In genomic region chr2:230319211-230319862, GRCh38 we compare ENCODE assay signal across 9 cellular contexts. TPM values are rescaled to one million over a fixed set of nuclear protein-coding genes. Genes with fewer than 3 reads are reported as not detected.
DNase-seq lines count a peak whose midpoint lies in the region; ATAC-seq and TF ChIP-seq lines count a peak whose summit lies in the region.
"Had no signal": no experiment of that assay in that cellular context is flagged by ENCODE, and none has a peak within 500 bp of the region (broad histone marks: within the 10 kb centered on the region; RNA-seq: fewer than 3 reads in every experiment).

No MANE protein-coding gene starts in this region.

- H3K27ac ChIP-seq in BLaER1 = no peak overlapping the region
- no peak overlapping the region for H3K27ac ChIP-seq in SK-N-SH (ENCODE audit: low read depth in 2 of 2, low read length in 1 of 2)
- no peak overlapping the region for H3K27ac ChIP-seq in osteoblast (ENCODE audit: low read depth, low read length)
- H3K27ac ChIP-seq in SJCRH30 = no peak overlapping the region
- H3K27ac ChIP-seq: parathyroid adenoma had no signal

- H3K4me3 ChIP-seq in BLaER1 = no peak overlapping the region
- H3K4me3 ChIP-seq in SK-N-SH (ENCODE audit: low read depth in 2 of 2, low read length in 1 of 2) = no peak overlapping the region
- no peak overlapping the region for H3K4me3 ChIP-seq in osteoblast (ENCODE audit: insufficient read depth, low read length)
- H3K4me3 ChIP-seq in SJCRH30 = no peak overlapping the region

- H3K9me3 ChIP-seq in BLaER1 = peaks cover 32% of the 10 kb centered on the region
- H3K9me3 ChIP-seq in SK-N-SH = no peaks in the 10 kb centered on the region
- H3K9me3 ChIP-seq in osteoblast (ENCODE audit: low read depth, low read length) = peaks cover 6% of the 10 kb centered on the region
- H3K9me3 ChIP-seq in SJCRH30 (replicated peaks) = 0 out of 2 replicates have a peak, but pooled peaks cover 3% of the 10 kb centered on the region

- no peak overlapping the region for H3K9ac ChIP-seq in BLaER1
- no peak overlapping the region for H3K9ac ChIP-seq in SK-N-SH
- H3K9ac ChIP-seq: parathyroid adenoma had no signal

- H2AFZ ChIP-seq in SK-N-SH (ENCODE audit: low read depth) = no peak overlapping the region
- no peak overlapping the region for H2AFZ ChIP-seq in osteoblast (ENCODE audit: low read length)
- H2AFZ ChIP-seq: parathyroid adenoma had no signal

- no peak for TF ChIP-seq EP300 in SK-N-SH (IDR thresholded peaks at IDR 0.05; ENCODE audit: borderline replicate concordance in 1 of 2, low read depth in 1 of 2, low read length in 1 of 2)

- H3K4me1 Mint-ChIP-seq in IgD-negative memory B cell = peaks cover 26 to 48% (median 35%) of the 10 kb centered on the region in 3 donors
- peaks cover 55% of the 10 kb centered on the region for H3K4me1 Mint-ChIP-seq in activated CD8-positive, alpha-beta memory T cell treated with anti-CD3 and anti-CD28 coated beads, Interleukin-2, amount 10 ng/mL, durations not matched to agents 7 days and 5 days

- no peaks in the 10 kb centered on the region for H3K9me2 ChIP-seq in SK-N-SH

- TF ChIP-seq CTCF in GM20000 (IDR thresholded peaks at IDR 0.05; ENCODE audit: extremely low read depth, missing control alignments) = no peak
- TF ChIP-seq CTCF in SK-N-SH (IDR thresholded peaks at IDR 0.05) = no peak
- TF ChIP-seq CTCF in osteoblast (IDR thresholded peaks at IDR 0.05; ENCODE audit: extremely low read depth, low read depth, low read length) = no peak

- TF ChIP-seq RAD21 in SK-N-SH (IDR thresholded peaks at IDR 0.05; ENCODE audit: low read length) = no peak

- peaks cover 5% of the 10 kb centered on the region for H3K36me3 Mint-ChIP-seq in IgD-negative memory B cell
- peaks cover 46% of the 10 kb centered on the region for H3K36me3 Mint-ChIP-seq in activated CD8-positive, alpha-beta memory T cell treated with anti-CD3 and anti-CD28 coated beads, Interleukin-2, amount 10 ng/mL, durations not matched to agents 7 days and 5 days

- H3K36me3 ChIP-seq in BLaER1 = no peaks in the 10 kb centered on the region
- H3K36me3 ChIP-seq in SK-N-SH (replicated peaks in 1 of 2; ENCODE audit: control insufficient read depth in 1 of 2, insufficient read depth in 2 of 2, low read length in 1 of 2) = no peaks in the 10 kb centered on the region
- H3K36me3 ChIP-seq in osteoblast (ENCODE audit: insufficient read depth, low read length) = no peaks in the 10 kb centered on the region
- H3K36me3 ChIP-seq in SJCRH30 = no peaks in the 10 kb centered on the region

- 57% methylated on average over 5 of the region's 5 CpGs for WGBS in SK-N-SH (ENCODE audit: low lambda C conversion rate)

- no peaks in the 10 kb centered on the region for H3K27me3 Mint-ChIP-seq in IgD-negative memory B cell
- no peaks in the 10 kb centered on the region for H3K27me3 Mint-ChIP-seq in activated CD8-positive, alpha-beta memory T cell treated with anti-CD3 and anti-CD28 coated beads, Interleukin-2, amount 10 ng/mL, durations not matched to agents 7 days and 5 days

- no peaks in the 10 kb centered on the region for H3K79me2 ChIP-seq in SK-N-SH (ENCODE audit: insufficient read depth)
- H3K79me2 ChIP-seq in osteoblast (ENCODE audit: insufficient read depth, low read length) = no peaks in the 10 kb centered on the region
- H3K79me2 ChIP-seq: parathyroid adenoma had no signal

- peak overlapping the region; percentile 37 to 81 (median 72) for H3K4me3 Mint-ChIP-seq in IgD-negative memory B cell
- H3K4me3 Mint-ChIP-seq in activated CD8-positive, alpha-beta memory T cell treated with anti-CD3 and anti-CD28 coated beads, Interleukin-2, amount 10 ng/mL, durations not matched to agents 7 days and 5 days = peak overlapping the region; percentile 61

- H4K20me1 ChIP-seq in BLaER1 (no peaks in the 10 kb centered on the region), SK-N-SH (ENCODE audit: insufficient read depth) (no peaks in the 10 kb centered on the region), osteoblast (ENCODE audit: insufficient read depth, low read length) (no peaks in the 10 kb centered on the region)

- H3K27me3 ChIP-seq in BLaER1 = no peaks in the 10 kb centered on the region
- no peaks in the 10 kb centered on the region for H3K27me3 ChIP-seq in SK-N-SH (ENCODE audit: insufficient read depth)
- no peaks in the 10 kb centered on the region for H3K27me3 ChIP-seq in osteoblast (ENCODE audit: insufficient read depth, low read length)
- no peaks in the 10 kb centered on the region for H3K27me3 ChIP-seq in SJCRH30

- H3K4me1 ChIP-seq in BLaER1 (peaks cover 18% of the 10 kb centered on the region), SK-N-SH (ENCODE audit: control insufficient read depth in 1 of 2, insufficient read depth in 2 of 2, low read depth in 1 of 2, low read length in 1 of 2) (no peaks in the 10 kb centered on the region), osteoblast (ENCODE audit: insufficient read depth, low read length) (no peaks in the 10 kb centered on the region), SJCRH30 (no peaks in the 10 kb centered on the region)
- H3K4me1 ChIP-seq: parathyroid adenoma had no signal

- POLR2A ChIA-PET in SK-N-SH (lab: Yijun Ruan, JAX) = no interaction called here

- ATAC-seq in activated CD8-positive, alpha-beta memory T cell treated with anti-CD3 and anti-CD28 coated beads, Interleukin-2, amount 10 ng/mL, durations not matched to agents 7 days and 5 days = peak; percentile 92

- CTCF ChIA-PET in activated CD8-positive, alpha-beta memory T cell treated with anti-CD3 and anti-CD28 coated beads, Interleukin-2, amount 10 ng/mL, durations not matched to agents 7 days and 5 days (lab: Charles Lee) = interaction anchor here (1.2 to 1.8 kb wide), 2 partner anchors 9 to 10 kb away, joined by 3 to 7 read pairs; no protein-coding TSS in a partner anchor
- CTCF ChIA-PET in SK-N-SH (lab: Yijun Ruan, JAX) = no interaction called here

- peak overlapping the region; percentile 40 to 96 (median 47) for H3K27ac Mint-ChIP-seq in IgD-negative memory B cell
- peak overlapping the region; percentile 91 for H3K27ac Mint-ChIP-seq in activated CD8-positive, alpha-beta memory T cell treated with anti-CD3 and anti-CD28 coated beads, Interleukin-2, amount 10 ng/mL, durations not matched to agents 7 days and 5 days

- H3F3A ChIP-seq in SK-N-SH (replicated peaks; ENCODE audit: insufficient read depth) = no peaks in the 10 kb centered on the region

- DNase-seq in GM20000 (ENCODE audit: low spot score) (peak; percentile 67), mucosa of gallbladder (ENCODE audit: low spot score) (peak; percentile 35), SK-N-SH (no peak), osteoblast (ENCODE audit: insufficient read length, low spot score, missing footprints) (no peak), SJCRH30 (no peak)
- peak; percentile 94 for DNase-seq in activated CD8-positive, alpha-beta memory T cell treated with anti-CD3 and anti-CD28 coated beads, Interleukin-2, amount 10 ng/mL, durations not matched to agents 7 days and 5 days

- H3K4me2 ChIP-seq in BLaER1 (peak overlapping the region; percentile 72), SK-N-SH (no peak overlapping the region), osteoblast (ENCODE audit: insufficient read depth, low read length) (no peak overlapping the region)

- no peaks in the 10 kb centered on the region for H3K9me3 Mint-ChIP-seq in IgD-negative memory B cell
- no peaks in the 10 kb centered on the region for H3K9me3 Mint-ChIP-seq in activated CD8-positive, alpha-beta memory T cell treated with anti-CD3 and anti-CD28 coated beads, Interleukin-2, amount 10 ng/mL, durations not matched to agents 7 days and 5 days (ENCODE audit: low read depth)

TF ChIP-seq in SK-N-SH, 30 proteins besides CTCF, POLR2A, EP300 and RAD21 (continues in another document):
- TF ChIP-seq TEAD4 (IDR thresholded peaks at IDR 0.05; ENCODE audit: borderline replicate concordance, insufficient read depth) (no peak), PBX3 (IDR thresholded peaks at IDR 0.05) (no peak), POLR2AphosphoS5 (IDR thresholded peaks at IDR 0.05; ENCODE audit: low read depth, low read length) (no peak), YY1 (IDR thresholded peaks at IDR 0.05; ENCODE audit: low read depth) (no peak), FOXM1 (IDR thresholded peaks at IDR 0.05; ENCODE audit: low read depth) (no peak), MXI1 (IDR thresholded peaks at IDR 0.05; ENCODE audit: low read depth, low read length) (no peak), RXRA (IDR thresholded peaks at IDR 0.05; ENCODE audit: borderline replicate concordance, low read depth) (no peak), NRF1 (IDR thresholded peaks at IDR 0.05; ENCODE audit: low read depth, low read length) (no peak), GABPA (IDR thresholded peaks at IDR 0.05; ENCODE audit: low read depth) (no peak), CHD2 (IDR thresholded peaks at IDR 0.05; ENCODE audit: low read length, partially characterized antibody) (no peak), ELF1 (IDR thresholded peaks at IDR 0.05) (no peak)
- TF ChIP-seq, protein P1, sequence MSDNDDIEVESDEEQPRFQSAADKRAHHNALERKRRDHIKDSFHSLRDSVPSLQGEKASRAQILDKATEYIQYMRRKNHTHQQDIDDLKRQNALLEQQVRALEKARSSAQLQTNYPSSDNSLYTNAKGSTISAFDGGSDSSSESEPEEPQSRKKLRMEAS (IDR thresholded peaks at IDR 0.05; ENCODE audit: low read depth) = no peak

RNA-seq across cellular contexts. Expression of gene SP140L, which starts 7.7 kb away (rescaled TPM):
- polyA plus RNA-seq in IgD-negative memory B cell (38.9 TPM), SK-N-SH (2012; rRNA removed) (13.5 and 18.0 TPM in 2 replicates)
- total RNA-seq in activated CD8-positive, alpha-beta memory T cell treated with anti-CD3 and anti-CD28 coated beads, Interleukin-2, amount 10 ng/mL, durations not matched to agents 7 days and 5 days = 10 to 100 TPM; 61.4 to 84.4 TPM
- total RNA-seq in mucosa of gallbladder (19.5 TPM), osteoblast (15.6 and 18.6 TPM in 2 replicates)
- polyA plus RNA-seq in SK-N-SH (2012; cell fraction: cytosol; rRNA removed) = 11.7 and 13.1 TPM in 2 replicates
- 22.2 and 44.3 TPM in 2 replicates for polyA plus RNA-seq in SK-N-SH (2012; cell fraction: nucleus; rRNA removed)
- 2.9 and 3.7 TPM in 2 replicates for total RNA-seq in SJCRH30 (2014; rRNA removed; shearing (Covaris generic))

Comparison
In these comparisons a context has a peak if more than half of its experiments do, and no peak if none do; other contexts are left out.
1. DNase-seq: peak in GM20000 (single experiment), activated CD8-positive, alpha-beta memory T cell treated with anti-CD3 and anti-CD28 coated beads, Interleukin-2, amount 10 ng/mL, durations not matched to agents 7 days and 5 days (single experiment) and mucosa of gallbladder (single experiment); none in SK-N-SH (single experiment), osteoblast (single experiment) and SJCRH30 (0 of 2).